ENCODE assay signal across 1 cellular context in genomic region chr2:9146656-9147055, GRCh38.
TF ChIP-seq lines count a peak whose summit lies in the region.

No MANE protein-coding gene starts in this region.

TF ChIP-seq in IMR-90, 13 proteins besides CTCF, POLR2A, EP300 and RAD21:
- TF ChIP-seq FOS (IDR thresholded peaks at IDR 0.05; ENCODE audit: low read depth, low read length) (no peak), CEBPB (IDR thresholded peaks at IDR 0.05; ENCODE audit: low read depth, low read length) (no peak), CHD1 (IDR thresholded peaks at IDR 0.05; ENCODE audit: low read depth, low read length) (no peak), BHLHE40 (IDR thresholded peaks at IDR 0.05; ENCODE audit: low read depth, low read length) (no peak), USF2 (IDR thresholded peaks at IDR 0.05; ENCODE audit: low read depth, low read length) (no peak), MAFK (IDR thresholded peaks at IDR 0.05; ENCODE audit: low read depth, low read length) (no peak)
